ENCODE assay signal across 19 cellular contexts in the genomic region with DNA sequence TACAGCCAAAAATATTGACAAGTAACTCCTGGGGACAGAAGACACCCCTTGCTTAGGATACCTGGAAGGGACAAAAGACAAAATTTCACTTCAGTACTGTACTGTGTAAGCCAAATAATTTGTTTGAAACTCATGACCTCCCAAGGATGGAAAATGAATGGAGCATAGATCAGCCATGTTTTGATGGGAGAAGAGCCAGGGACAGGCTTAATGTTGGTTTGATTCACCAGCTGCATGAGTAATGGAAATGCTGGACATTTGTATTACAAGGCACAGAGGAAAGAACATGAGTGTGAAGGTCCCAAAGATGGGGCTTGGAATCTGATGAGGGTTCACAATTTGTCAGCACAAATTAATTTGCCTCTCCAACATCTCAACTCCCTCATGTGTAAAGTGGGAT.
DNase-seq lines count a peak whose midpoint lies in the region; ATAC-seq and TF ChIP-seq lines count a peak whose summit lies in the region.
"Had no signal": no experiment of that assay in that cellular context is flagged by ENCODE, and none has a peak within 500 bp of the region (broad histone marks: within the 10 kb centered on the region; RNA-seq: fewer than 3 reads in every experiment).

No MANE protein-coding gene starts in this region.

- DNase-seq in AG20443 (ENCODE audit: low spot score), result peak; percentile 74
- DNase-seq in M059J (ENCODE audit: low read depth), result peak; percentile 82
- DNase-seq in choroid plexus epithelial cell (ENCODE audit: low read depth), result peak; percentile 73
- DNase-seq in mesenchymal stem cell, result peak; percentile 22
- DNase-seq in UCSD-AML1 (lab: John Stamatoyannopoulos, UW; ENCODE audit: unreplicated experiment), result no peak
- DNase-seq in effector CD4-positive, alpha-beta T cell, result no peak
- DNase-seq in activated T-cell treated with anti-CD3 and anti-CD28 coated beads, Interleukin-2, amount 50 U/mL, for 24 hours, result no peak
- DNase-seq: activated CD4-positive, alpha-beta T cell treated with anti-CD3 and anti-CD28 coated beads for 4 hours; activated T-cell treated with anti-CD3 and anti-CD28 coated beads, Interleukin-2, amount 50 U/mL, for 1 hour; DMS79; NCI-H1930; NCI-H524 treated with DMSO at 0.1 percent for 48 hours; PC-9; stimulated activated CD8-positive, alpha-beta memory T cell treated with anti-CD3 and anti-CD28 coated beads, Interleukin-4, amount 100 ng/mL, for 48 hours had no signal

- H4K8ac ChIP-seq in mesenchymal stem cell (ENCODE audit: low read length), result no peak overlapping the region

- H3K36me3 ChIP-seq in mesenchymal stem cell (ENCODE audit: control insufficient read depth in 1 of 2, insufficient read depth in 2 of 2, low read depth in 1 of 2, low read length in 2 of 2), result no peaks in the 10 kb centered on the region
- H3K36me3 ChIP-seq: BLaER1 treated with 17β-estradiol and CSF1 and Interleukin-3, amounts not matched to agents 10 nM and 100 nM; tibial nerve had no signal

- no peak overlapping the region for H2BK12ac ChIP-seq in mesenchymal stem cell (ENCODE audit: low read length in 2 of 2)

- H3K79me1 ChIP-seq in mesenchymal stem cell (replicated peaks; ENCODE audit: low read length, poor library complexity, severe bottlenecking), result no peaks in the 10 kb centered on the region

- no peak overlapping the region for H3K4me3 ChIP-seq in choroid plexus epithelial cell (ENCODE audit: low read depth, low read length)
- H3K4me3 ChIP-seq in mesenchymal stem cell (ENCODE audit: insufficient read depth in 1 of 2, low read depth in 1 of 2, low read length in 2 of 2), result no peak overlapping the region
- H3K4me3 ChIP-seq: BLaER1 treated with 17β-estradiol and CSF1 and Interleukin-3, amounts not matched to agents 10 nM and 100 nM; PC-9; tibial nerve had no signal

- no peak overlapping the region for H2BK120ac ChIP-seq in mesenchymal stem cell (ENCODE audit: low read depth, low read length)

- no peak for ATAC-seq in HG03159 (IDR thresholded peaks at IDR 0.05; ENCODE audit: unreplicated experiment)

- peaks cover 2% of the 10 kb centered on the region for H3K27me3 Mint-ChIP-seq in activated T-cell treated with anti-CD3 and anti-CD28 coated beads, Interleukin-2, amount 50 U/mL, for 24 hours
- H3K27me3 Mint-ChIP-seq: progenitor cell of endocrine pancreas had no signal

- no peak overlapping the region for H3K4me2 ChIP-seq in mesenchymal stem cell (ENCODE audit: low read length, poor library complexity, severe bottlenecking)
- H3K4me2 ChIP-seq: BLaER1 treated with 17β-estradiol and CSF1 and Interleukin-3, amounts not matched to agents 10 nM and 100 nM had no signal

- no peak overlapping the region for H3K4ac ChIP-seq in mesenchymal stem cell (ENCODE audit: low read depth in 1 of 2, low read length in 2 of 2)

- H4K91ac ChIP-seq in mesenchymal stem cell (ENCODE audit: low read length), result no peak overlapping the region

- no peak overlapping the region for H3K23ac ChIP-seq in mesenchymal stem cell (ENCODE audit: low read length in 2 of 2)

- peaks cover 15% of the 10 kb centered on the region for H3K4me1 ChIP-seq in mesenchymal stem cell (ENCODE audit: control insufficient read depth, insufficient read depth, low read depth, low read length)
- H3K4me1 ChIP-seq: BLaER1 treated with 17β-estradiol and CSF1 and Interleukin-3, amounts not matched to agents 10 nM and 100 nM had no signal

- no peak overlapping the region for H2AFZ ChIP-seq in mesenchymal stem cell (ENCODE audit: low read depth, low read length)
- H2AFZ ChIP-seq: PC-9 had no signal

- no peak overlapping the region for H3K27ac ChIP-seq in mesenchymal stem cell (ENCODE audit: low read length, poor library complexity, severe bottlenecking)
- H3K27ac ChIP-seq: BLaER1 treated with 17β-estradiol and CSF1 and Interleukin-3, amounts not matched to agents 10 nM and 100 nM; tibial nerve had no signal

- no peak for TF ChIP-seq CTCF in choroid plexus epithelial cell (conservative IDR thresholded peaks at IDR 0.05; ENCODE audit: low read depth, low read length)

- H2AK5ac ChIP-seq in mesenchymal stem cell (ENCODE audit: low read length, severe bottlenecking), result no peak overlapping the region

- no peaks in the 10 kb centered on the region for H3K4me1 Mint-ChIP-seq in activated T-cell treated with anti-CD3 and anti-CD28 coated beads, Interleukin-2, amount 50 U/mL, for 24 hours (ENCODE audit: low read depth)

- H3K9me3 Mint-ChIP-seq in activated T-cell treated with anti-CD3 and anti-CD28 coated beads, Interleukin-2, amount 50 U/mL, for 24 hours, result peaks cover 2% of the 10 kb centered on the region

- no peak overlapping the region for H2BK15ac ChIP-seq in mesenchymal stem cell (ENCODE audit: low read depth, poor library complexity, severe bottlenecking)

- H3K36me3 Mint-ChIP-seq in activated T-cell treated with anti-CD3 and anti-CD28 coated beads, Interleukin-2, amount 50 U/mL, for 24 hours (ENCODE audit: low read depth), result no peaks in the 10 kb centered on the region

- H3K9ac ChIP-seq in mesenchymal stem cell (ENCODE audit: low read length), result peak overlapping the region; percentile 44
- H3K9ac ChIP-seq: BLaER1 treated with 17β-estradiol and CSF1 and Interleukin-3, amounts not matched to agents 10 nM and 100 nM had no signal

- no peak overlapping the region for H2BK5ac ChIP-seq in mesenchymal stem cell (ENCODE audit: low read depth, low read length, poor library complexity, severe bottlenecking)

- H3K18ac ChIP-seq in mesenchymal stem cell (ENCODE audit: low read depth in 1 of 2, low read length in 2 of 2), result no peak overlapping the region

- H3K27ac Mint-ChIP-seq in activated T-cell treated with anti-CD3 and anti-CD28 coated beads, Interleukin-2, amount 50 U/mL, for 24 hours, result no peak overlapping the region
- H3K27ac Mint-ChIP-seq: T-helper 1 cell treated with Interleukin-12 subunit alpha and Interleukin-12 subunit beta and Interleukin-4 antibody, amounts not matched to agents 30 μg/mL and 1 μg/mL, for 36 hours had no signal

- no peak overlapping the region for H3K14ac ChIP-seq in mesenchymal stem cell (ENCODE audit: low read length in 2 of 2)

- H3K9me3 ChIP-seq in mesenchymal stem cell (ENCODE audit: control insufficient read depth, low read length), result peaks cover 1% of the 10 kb centered on the region
- H3K9me3 ChIP-seq: tibial nerve had no signal

- H3K4me3 Mint-ChIP-seq in activated T-cell treated with anti-CD3 and anti-CD28 coated beads, Interleukin-2, amount 50 U/mL, for 24 hours, result no peak overlapping the region
- H3K4me3 Mint-ChIP-seq: T-helper 1 cell treated with Interleukin-12 subunit alpha and Interleukin-12 subunit beta and Interleukin-4 antibody, amounts not matched to agents 30 μg/mL and 1 μg/mL, for 36 hours had no signal

- no peaks in the 10 kb centered on the region for H3K27me3 ChIP-seq in mesenchymal stem cell (ENCODE audit: control insufficient read depth in 1 of 2, insufficient read depth in 1 of 2, low read length in 2 of 2)
- H3K27me3 ChIP-seq: BLaER1 treated with 17β-estradiol and CSF1 and Interleukin-3, amounts not matched to agents 10 nM and 100 nM; tibial nerve had no signal

Comparison
In these comparisons a context has a peak if more than half of its experiments do, and no peak if none do; other contexts are left out.
1. DNase-seq: peak in AG20443 (single experiment), M059J (single experiment), choroid plexus epithelial cell (single experiment) and mesenchymal stem cell (single experiment); none in UCSD-AML1 (single experiment), effector CD4-positive, alpha-beta T cell (single experiment) and activated T-cell treated with anti-CD3 and anti-CD28 coated beads, Interleukin-2, amount 50 U/mL, for 24 hours (single experiment).